ENCODE assay signal across 1 cellular context in genomic region chr6:131638013-131638412, GRCh38.
TF ChIP-seq lines count a peak whose summit lies in the region.

No MANE protein-coding gene starts in this region.

TF ChIP-seq in HepG2, 621 proteins besides CTCF, POLR2A, EP300 and RAD21:
- TF ChIP-seq KDM5A (IDR thresholded peaks at IDR 0.05; ENCODE audit: borderline replicate concordance, low read length) (no peak), ZNF232 (CRISPR knock-in tag; IDR thresholded peaks at IDR 0.05; ENCODE audit: borderline replicate concordance) (no peak), IRF9 (CRISPR knock-in tag; IDR thresholded peaks at IDR 0.05; ENCODE audit: borderline replicate concordance) (no peak), ZNF18 (CRISPR knock-in tag; IDR thresholded peaks at IDR 0.05; ENCODE audit: insufficient replicate concordance) (no peak), PRDM10 (CRISPR knock-in tag; IDR thresholded peaks at IDR 0.05; ENCODE audit: low read depth) (no peak), SNAI1 (CRISPR knock-in tag; IDR thresholded peaks at IDR 0.05; ENCODE audit: borderline replicate concordance) (no peak), PCBP2 (optimal IDR thresholded peaks at IDR 0.05; ENCODE audit: low read depth, low read length, poor library complexity, severe bottlenecking) (no peak), PTBP1 (IDR thresholded peaks at IDR 0.05; ENCODE audit: low read depth, low read length, poor library complexity, severe bottlenecking) (no peak), ZFP90 (CRISPR knock-in tag; IDR thresholded peaks at IDR 0.05; ENCODE audit: borderline replicate concordance) (no peak), ZFP37 (CRISPR knock-in tag; IDR thresholded peaks at IDR 0.05; ENCODE audit: borderline replicate concordance) (no peak), DNMT3B (CRISPR knock-in tag; conservative IDR thresholded peaks at IDR 0.05) (no peak), ZNF562 (CRISPR knock-in tag; IDR thresholded peaks at IDR 0.05; ENCODE audit: borderline replicate concordance) (no peak), KLF9 (CRISPR knock-in tag; IDR thresholded peaks at IDR 0.05; ENCODE audit: low read depth) (no peak)
- TF ChIP-seq, protein P1, sequence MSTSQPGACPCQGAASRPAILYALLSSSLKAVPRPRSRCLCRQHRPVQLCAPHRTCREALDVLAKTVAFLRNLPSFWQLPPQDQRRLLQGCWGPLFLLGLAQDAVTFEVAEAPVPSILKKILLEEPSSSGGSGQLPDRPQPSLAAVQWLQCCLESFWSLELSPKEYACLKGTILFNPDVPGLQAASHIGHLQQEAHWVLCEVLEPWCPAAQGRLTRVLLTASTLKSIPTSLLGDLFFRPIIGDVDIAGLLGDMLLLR (CRISPR knock-in tag; IDR thresholded peaks at IDR 0.05), result no peak
- TF ChIP-seq, protein P2, sequence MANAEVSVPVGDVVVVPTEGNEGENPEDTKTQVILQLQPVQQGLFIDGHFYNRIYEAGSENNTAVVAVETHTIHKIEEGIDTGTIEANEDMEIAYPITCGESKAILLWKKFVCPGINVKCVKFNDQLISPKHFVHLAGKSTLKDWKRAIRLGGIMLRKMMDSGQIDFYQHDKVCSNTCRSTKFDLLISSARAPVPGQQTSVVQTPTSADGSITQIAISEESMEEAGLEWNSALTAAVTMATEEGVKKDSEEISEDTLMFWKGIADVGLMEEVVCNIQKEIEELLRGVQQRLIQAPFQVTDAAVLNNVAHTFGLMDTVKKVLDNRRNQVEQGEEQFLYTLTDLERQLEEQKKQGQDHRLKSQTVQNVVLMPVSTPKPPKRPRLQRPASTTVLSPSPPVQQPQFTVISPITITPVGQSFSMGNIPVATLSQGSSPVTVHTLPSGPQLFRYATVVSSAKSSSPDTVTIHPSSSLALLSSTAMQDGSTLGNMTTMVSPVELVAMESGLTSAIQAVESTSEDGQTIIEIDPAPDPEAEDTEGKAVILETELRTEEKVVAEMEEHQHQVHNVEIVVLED (CRISPR knock-in tag; IDR thresholded peaks at IDR 0.05; ENCODE audit: borderline replicate concordance), result no peak
- TF ChIP-seq, protein P3, sequence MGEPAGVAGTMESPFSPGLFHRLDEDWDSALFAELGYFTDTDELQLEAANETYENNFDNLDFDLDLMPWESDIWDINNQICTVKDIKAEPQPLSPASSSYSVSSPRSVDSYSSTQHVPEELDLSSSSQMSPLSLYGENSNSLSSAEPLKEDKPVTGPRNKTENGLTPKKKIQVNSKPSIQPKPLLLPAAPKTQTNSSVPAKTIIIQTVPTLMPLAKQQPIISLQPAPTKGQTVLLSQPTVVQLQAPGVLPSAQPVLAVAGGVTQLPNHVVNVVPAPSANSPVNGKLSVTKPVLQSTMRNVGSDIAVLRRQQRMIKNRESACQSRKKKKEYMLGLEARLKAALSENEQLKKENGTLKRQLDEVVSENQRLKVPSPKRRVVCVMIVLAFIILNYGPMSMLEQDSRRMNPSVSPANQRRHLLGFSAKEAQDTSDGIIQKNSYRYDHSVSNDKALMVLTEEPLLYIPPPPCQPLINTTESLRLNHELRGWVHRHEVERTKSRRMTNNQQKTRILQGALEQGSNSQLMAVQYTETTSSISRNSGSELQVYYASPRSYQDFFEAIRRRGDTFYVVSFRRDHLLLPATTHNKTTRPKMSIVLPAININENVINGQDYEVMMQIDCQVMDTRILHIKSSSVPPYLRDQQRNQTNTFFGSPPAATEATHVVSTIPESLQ (CRISPR knock-in tag; conservative IDR thresholded peaks at IDR 0.05), result no peak
